In genomic region chr10:20596911-20597310, GRCh38 we compare ENCODE assay signal across 1 cellular context.
TF ChIP-seq lines count a peak whose summit lies in the region.

No MANE protein-coding gene starts in this region.

TF ChIP-seq in SK-N-SH, 30 proteins besides CTCF, POLR2A, EP300 and RAD21 (continued from another document):
- TF ChIP-seq, protein P1, sequence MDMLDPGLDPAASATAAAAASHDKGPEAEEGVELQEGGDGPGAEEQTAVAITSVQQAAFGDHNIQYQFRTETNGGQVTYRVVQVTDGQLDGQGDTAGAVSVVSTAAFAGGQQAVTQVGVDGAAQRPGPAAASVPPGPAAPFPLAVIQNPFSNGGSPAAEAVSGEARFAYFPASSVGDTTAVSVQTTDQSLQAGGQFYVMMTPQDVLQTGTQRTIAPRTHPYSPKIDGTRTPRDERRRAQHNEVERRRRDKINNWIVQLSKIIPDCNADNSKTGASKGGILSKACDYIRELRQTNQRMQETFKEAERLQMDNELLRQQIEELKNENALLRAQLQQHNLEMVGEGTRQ (IDR thresholded peaks at IDR 0.05; ENCODE audit: borderline replicate concordance, low read depth, low read length) = no peak
- TF ChIP-seq TEAD4 (IDR thresholded peaks at IDR 0.05; ENCODE audit: borderline replicate concordance, insufficient read depth) = no peak
- TF ChIP-seq TAF1 (IDR thresholded peaks at IDR 0.05; ENCODE audit: borderline replicate concordance, low read depth, low read length) = no peak
- TF ChIP-seq FOSL2 (IDR thresholded peaks at IDR 0.05; ENCODE audit: borderline replicate concordance, low read depth) = no peak
- TF ChIP-seq RXRA (IDR thresholded peaks at IDR 0.05; ENCODE audit: borderline replicate concordance, low read depth) = no peak
- TF ChIP-seq JUND (IDR thresholded peaks at IDR 0.05) = no peak
- no peak for TF ChIP-seq RFX5 (IDR thresholded peaks at IDR 0.05; ENCODE audit: low read length)
- TF ChIP-seq GABPA (IDR thresholded peaks at IDR 0.05; ENCODE audit: low read depth) = no peak
- no peak for TF ChIP-seq FOXJ3 (CRISPR knock-in tag; IDR thresholded peaks at IDR 0.05)
- TF ChIP-seq SMC3 (IDR thresholded peaks at IDR 0.05; ENCODE audit: low read depth, low read length) = no peak
- TF ChIP-seq PBX3 (IDR thresholded peaks at IDR 0.05) = no peak
